ENCODE assay signal across 15 cellular contexts in genomic region chr2:179377296-179377695, GRCh38.
A peak's percentile ranks its signal among the peaks of the same experiment; 100 is the strongest.
DNase-seq lines count a peak whose midpoint lies in the region; ATAC-seq and TF ChIP-seq lines count a peak whose summit lies in the region.
"Had no signal": no experiment of that assay in that cellular context is flagged by ENCODE, and none has a peak within 500 bp of the region (broad histone marks: within the 10 kb centered on the region; RNA-seq: fewer than 3 reads in every experiment).

No MANE protein-coding gene starts in this region.

- ATAC-seq in GM21737 (IDR thresholded peaks at IDR 0.05; ENCODE audit: unreplicated experiment) (no peak), psoas muscle (no peak), HG02884 (IDR thresholded peaks at IDR 0.05; ENCODE audit: unreplicated experiment) (no peak)
- ATAC-seq: Right ventricle myocardium inferior had no signal

- no peak for TF ChIP-seq CTCF in psoas muscle (IDR thresholded peaks at IDR 0.05)

- peak overlapping the region; percentile 35 for H3K27ac ChIP-seq in SJSA1
- H3K27ac ChIP-seq in psoas muscle = no peak overlapping the region

- no peaks in the 10 kb centered on the region for H3K27me3 ChIP-seq in SJSA1 (replicated peaks)
- H3K27me3 ChIP-seq in psoas muscle (ENCODE audit: insufficient read depth in 3 of 3, low read length in 2 of 3) = no peaks in the 10 kb centered on the region

- peak; percentile 30 for DNase-seq in EL
- DNase-seq in SJSA1 (ENCODE audit: low read depth in 1 of 2, low spot score in 2 of 2) = no peak
- DNase-seq in dedifferentiated amniotic fluid mesenchymal stem cell (ENCODE audit: extremely low spot score) = peak; percentile 74
- DNase-seq in iris pigment epithelial cell (ENCODE audit: low read depth) = peak; percentile 50
- no peak for DNase-seq in GOT3 (lab: John Stamatoyannopoulos, UW)
- no peak for DNase-seq in psoas muscle
- DNase-seq: C1 segment of cervical spinal cord, DMS 273 treated with DMSO at 0.1 percent for 48 hours, NCI-H1105, NCI-H1694 treated with DMSO at 0.1 percent for 48 hours, NCI-H446, NCI-H774 had no signal

- 57 to 79% (median 72%) methylated on average over 1 of the region's 1 CpG for WGBS in psoas muscle, 3 donors

- H3K4me1 ChIP-seq in SJSA1 (replicated peaks) = peaks cover 22% of the 10 kb centered on the region
- H3K4me1 ChIP-seq in psoas muscle = no peaks in the 10 kb centered on the region

- H3K36me3 ChIP-seq in SJSA1 = no peaks in the 10 kb centered on the region
- H3K36me3 ChIP-seq in psoas muscle (ENCODE audit: insufficient read depth in 1 of 2, low read depth in 1 of 2) = no peaks in the 10 kb centered on the region

- H3K4me3 ChIP-seq in SJSA1 = no peak overlapping the region
- no peak overlapping the region for H3K4me3 ChIP-seq in psoas muscle

- no peaks in the 10 kb centered on the region for H3K9me3 ChIP-seq in SJSA1 (replicated peaks)
- no peaks in the 10 kb centered on the region for H3K9me3 ChIP-seq in psoas muscle

- intact Hi-C loops in psoas muscle (cut with DNase I) = no loop called here

Comparison
In these comparisons a context has a peak if more than half of its experiments do, and no peak if none do; other contexts are left out.
1. DNase-seq: peak in EL (single experiment), dedifferentiated amniotic fluid mesenchymal stem cell (single experiment) and iris pigment epithelial cell (single experiment); none in SJSA1 (0 of 2), GOT3 (single experiment) and psoas muscle (0 of 2).